ENCODE assay signal across 8 cellular contexts in the genomic region with DNA sequence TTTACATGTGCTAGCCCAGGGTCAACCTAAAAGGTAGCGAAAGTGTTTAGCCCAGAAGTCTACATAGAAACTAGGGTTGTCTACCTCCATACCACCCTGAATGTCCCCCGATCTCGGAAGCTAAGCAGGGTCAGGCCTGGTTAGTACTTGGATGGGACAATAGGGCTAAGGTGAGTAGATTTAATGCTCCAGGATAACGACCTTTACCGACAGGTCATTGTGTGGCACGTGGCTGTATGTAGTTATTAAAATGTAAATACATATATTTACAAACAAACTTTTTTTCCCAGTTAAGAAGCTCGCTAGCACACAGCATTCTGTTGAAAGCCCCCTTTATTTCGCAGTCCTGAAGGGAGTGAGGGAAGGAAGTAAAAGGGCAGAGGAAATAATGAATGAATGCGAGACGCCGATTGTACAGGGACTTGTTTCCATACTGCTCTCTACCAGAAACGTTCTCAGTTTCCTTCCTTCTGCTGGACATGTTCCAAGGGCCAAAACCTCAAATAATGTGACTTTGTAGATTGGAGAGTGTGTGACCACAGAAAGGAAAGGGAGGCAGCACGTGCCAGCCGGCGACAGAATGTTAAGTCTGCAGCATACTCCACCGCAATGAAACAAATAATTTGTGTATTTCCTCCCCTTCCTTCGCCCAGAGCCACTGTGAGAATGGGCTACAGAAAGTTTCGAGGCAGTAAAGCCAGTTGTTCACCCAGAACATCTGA. TPM values are rescaled to one million over a fixed set of nuclear protein-coding genes. Genes with fewer than 3 reads are reported as not detected.
DNase-seq lines count a peak whose midpoint lies in the region; ATAC-seq, FAIRE-seq and TF ChIP-seq lines count a peak whose summit lies in the region.

No MANE protein-coding gene starts in this region.

- no peak overlapping the region for H2BK15ac ChIP-seq in H1 (ENCODE audit: low read length)

- no peaks in the 10 kb centered on the region for H3K79me1 ChIP-seq in H1 (ENCODE audit: low read depth, low read length)

- no peak overlapping the region for H3K4ac ChIP-seq in H1 (replicated peaks; ENCODE audit: insufficient read length, low read depth, low read length)

- peak overlapping the region; percentile 80 for H2BK5ac ChIP-seq in H1 (ENCODE audit: low read depth, low read length)

- TF ChIP-seq CTCF in activated B cell treated with CpG ODN at 0.5 μM for 24 hours (IDR thresholded peaks at IDR 0.05) (no peak), H1 (IDR thresholded peaks at IDR 0.05; ENCODE audit: control extremely low read depth in 1 of 3, insufficient read depth in 1 of 3, low read depth in 1 of 3, low read length in 3 of 3) (no peak), thyroid gland (IDR thresholded peaks at IDR 0.05) (no peak)

- no peak overlapping the region for H2BK120ac ChIP-seq in H1 (replicated peaks; ENCODE audit: low read depth, low read length)

- H3K4me1 Mint-ChIP-seq in activated B cell treated with CpG ODN at 0.5 μM for 24 hours, result peaks cover 38% of the 10 kb centered on the region

- peak overlapping the region; percentile 85; the same call in 1 of the 2 replicates for H4K8ac ChIP-seq in H1 (ENCODE audit: extremely low read depth, insufficient read depth, low read length)

- TF ChIP-seq POLR2A in H1 (IDR thresholded peaks at IDR 0.05; ENCODE audit: control extremely low read depth in 1 of 2, low read depth in 2 of 2, low read length in 2 of 2) (no peak), thyroid gland (IDR thresholded peaks at IDR 0.05) (no peak)

- H3K36me3 Mint-ChIP-seq in activated B cell treated with CpG ODN at 0.5 μM for 24 hours (ENCODE audit: low read depth), result peaks cover 23% of the 10 kb centered on the region

- H3K14ac ChIP-seq in H1 (ENCODE audit: insufficient read length), result no peak overlapping the region

- H3K27me3 ChIP-seq in H1 (replicated peaks in 1 of 4; ENCODE audit: control insufficient read depth in 3 of 4, extremely low read depth in 1 of 4, insufficient read depth in 3 of 4, low read length in 3 of 4), result no peaks in the 10 kb centered on the region
- H3K27me3 ChIP-seq in thyroid gland, result no peaks in the 10 kb centered on the region

- no peak for FAIRE-seq in H1 (lab: Jason Lieb, UNC)

- H2AK5ac ChIP-seq in H1 (ENCODE audit: low read depth, low read length), result no peak overlapping the region

- H3K4me2 ChIP-seq in H1 (ENCODE audit: insufficient read depth in 1 of 2, low read depth in 2 of 2, low read length in 2 of 2), result peak overlapping the region; percentile 93 to 98

- DNase-seq in Daoy (ENCODE audit: low read depth) (peak; percentile 36), KG1 (lab: John Stamatoyannopoulos, UW) (peak; percentile 66), activated B cell treated with CpG ODN at 0.5 μM for 24 hours (peak; percentile 34), H1 (ENCODE audit: low read depth in 1 of 2, low spot score in 2 of 2) (peak in 1 of 2 experiments; percentile 55), mucosa of gallbladder (ENCODE audit: low spot score) (peak; percentile 11), thyroid gland (peak in 1 of 2 donors; percentile 20), retina (no peak)

- CTCF ChIA-PET in activated B cell treated with CpG ODN at 0.5 μM for 24 hours (lab: Charles Lee) (interaction anchor here (1.1 to 1.7 kb wide), 2 partner anchors 23 to 89 kb away, joined by 3 to 6 read pairs; no protein-coding TSS in a partner anchor), H1 (lab: Charles Lee; ENCODE audit: partially characterized antibody) (no interaction called here)

- TF ChIP-seq RAD21 in H1 (IDR thresholded peaks at IDR 0.05 in 1 of 2, conservative IDR thresholded peaks at IDR 0.05 in 1 of 2; ENCODE audit: low read depth in 2 of 2, low read length in 2 of 2), result no peak

- H3K4me3 ChIP-seq in H1 (ENCODE audit: extremely low read depth in 1 of 4, insufficient read depth in 2 of 4, low read depth in 3 of 4, low read length in 4 of 4), result peak overlapping the region; percentile 75 to 97 (median 92)
- H3K4me3 ChIP-seq in thyroid gland (replicated peaks in 1 of 3), result peak overlapping the region; percentile 10 to 68 (median 57)

- H3K4me3 Mint-ChIP-seq in activated B cell treated with CpG ODN at 0.5 μM for 24 hours, result peak overlapping the region; percentile 98

- POLR2A ChIA-PET in activated B cell treated with CpG ODN at 0.5 μM for 24 hours (lab: Charles Lee) (interaction anchor here (0.5 to 2.2 kb wide), 16 partner anchors 8 to 1303 kb away, joined by 3 to 13 read pairs (median 4); a partner anchor contains a TSS), H1 (lab: Charles Lee; ENCODE audit: partially characterized antibody) (interaction anchor here (0.6 to 1.1 kb wide), 7 partner anchors 15 to 530 kb away, joined by 3 to 6 read pairs (median 3); a partner anchor contains a TSS)

- peak overlapping the region; percentile 96 for H3K27ac Mint-ChIP-seq in activated B cell treated with CpG ODN at 0.5 μM for 24 hours

- WGBS in H1 (ENCODE audit: extremely low coverage in 1 of 2, insufficient coverage in 1 of 2, insufficient read length in 1 of 2, insufficient replicate concordance in 2 of 2, low coverage in 1 of 2, low lambda C conversion rate in 2 of 2, missing lambda C conversion rate in 1 of 2), 2 experiments, result 11% methylated on average over 15 of the region's 18 CpGs; no CpG with 5 or more reads in 1 of the 2 experiments
- 6 to 7% methylated on average over 17 to 18 of the region's 18 CpGs for WGBS in thyroid gland, 2 donors

- no peaks in the 10 kb centered on the region for H3K9me3 Mint-ChIP-seq in activated B cell treated with CpG ODN at 0.5 μM for 24 hours

- intact Hi-C loops in activated B cell treated with CpG ODN at 0.5 μM for 24 hours (cut with micrococcal nuclease) (loop anchor here (1.0 to 5.0 kb wide), 11 partner anchors 61 to 1303 kb away; a partner anchor contains a TSS), thyroid gland (cut with DNase I) (no loop called here)

- no peaks in the 10 kb centered on the region for H3K36me3 ChIP-seq in H1 (ENCODE audit: control insufficient read depth in 2 of 4, insufficient read depth in 4 of 4, low read length in 3 of 4)
- H3K36me3 ChIP-seq in thyroid gland, result no peaks in the 10 kb centered on the region

- TF ChIP-seq EP300 in H1 (IDR thresholded peaks at IDR 0.05; ENCODE audit: borderline replicate concordance in 1 of 2, low read depth in 2 of 2, low read length in 2 of 2), result no peak

- no peak overlapping the region for H2BK20ac ChIP-seq in H1 (ENCODE audit: low read length)

- no peak overlapping the region; the same call in 1 of the 2 replicates for H2BK12ac ChIP-seq in H1 (ENCODE audit: low read depth, low read length)

- peak overlapping the region; percentile 98 for H2AFZ ChIP-seq in H1 (ENCODE audit: low read length)

- ATAC-seq in GM21529 (IDR thresholded peaks at IDR 0.05; ENCODE audit: unreplicated experiment) (peak; percentile 9), activated B cell treated with CpG ODN at 0.5 μM for 24 hours (ENCODE audit: low read depth) (no peak)

- no peaks in the 10 kb centered on the region for H4K20me1 ChIP-seq in H1 (replicated peaks in 1 of 2; ENCODE audit: control insufficient read depth in 1 of 2, insufficient read depth in 2 of 2, low read length in 2 of 2)

- H3K4me1 ChIP-seq in H1 (replicated peaks in 1 of 4; ENCODE audit: control insufficient read depth in 3 of 4, insufficient read depth in 4 of 4, low read length in 3 of 4), result no peaks in the 10 kb centered on the region; a peak in 1 of 7 replicates
- peaks cover 12 to 18% of the 10 kb centered on the region in 2 donors for H3K4me1 ChIP-seq in thyroid gland

- no peak overlapping the region for H3K23ac ChIP-seq in H1 (ENCODE audit: insufficient read length)

- peaks cover 10% of the 10 kb centered on the region for H3K23me2 ChIP-seq in H1 (ENCODE audit: low read depth, low read length)

- H3K9me3 ChIP-seq in H1 (ENCODE audit: insufficient read depth in 2 of 2, low read depth in 1 of 2, low read length in 1 of 2) (no peaks in the 10 kb centered on the region), thyroid gland (no peaks in the 10 kb centered on the region)

- peak overlapping the region; percentile 27 for H4K5ac ChIP-seq in H1 (ENCODE audit: insufficient read length, low read depth, low read length)

- H3K27me3 Mint-ChIP-seq in activated B cell treated with CpG ODN at 0.5 μM for 24 hours, result no peaks in the 10 kb centered on the region

- H3K9ac ChIP-seq in H1 (replicated peaks in 1 of 4; ENCODE audit: extremely low read depth in 1 of 4, low read depth in 3 of 4, low read length in 3 of 4), result peak overlapping the region; percentile 68 to 93 (median 84)

- H3K79me2 ChIP-seq in H1 (ENCODE audit: control insufficient read depth in 1 of 2, insufficient read depth in 2 of 2, low read length in 2 of 2), result peaks cover 0 to 24% of the 10 kb centered on the region in 2 experiments; a peak in 3 of 4 replicates

- H3K27ac ChIP-seq in H1 (ENCODE audit: low read depth, low read length), result peak overlapping the region; percentile 56
- H3K27ac ChIP-seq in thyroid gland, result peak overlapping the region in 2 of 3 donors; percentile 37 to 46

- H3K18ac ChIP-seq in H1 (ENCODE audit: extremely low read depth, low read length), result no peak overlapping the region

- no peak overlapping the region for H3K56ac ChIP-seq in H1 (replicated peaks; ENCODE audit: insufficient read length, low read depth, low read length)

- H4K91ac ChIP-seq in H1 (replicated peaks; ENCODE audit: insufficient read length, low read length), result no peak overlapping the region

RNA-seq across cellular contexts. Expression of a gene that starts 0.6 kb away (rescaled TPM):
- total RNA-seq in Daoy (2014; rRNA removed; shearing (Covaris generic)), result 5.4 and 10.6 TPM in 2 replicates
- total RNA-seq in activated B cell treated with CpG ODN at 0.5 μM for 24 hours (22.4 and 30.2 TPM in 2 replicates), mucosa of gallbladder (2.5 TPM), thyroid gland (1 to 10 TPM; 3.6 to 9.4 (median 5.4) TPM)
- total RNA-seq in H1 (2021; fragmentation: NEBNext Ultra II Directional; extraction: Animal tissue kit (Norgen Biotek cat#: 25700)), result 11.3 and 11.8 TPM in 2 replicates
- polyA plus RNA-seq in H1 (2011; rRNA removed), result 3.5 and 4.3 TPM in 2 replicates
- 6.7 TPM for polyA plus RNA-seq in H1 (2011; cell fraction: cytosol; rRNA removed)
- polyA plus RNA-seq in H1 (2011; cell fraction: nucleus; rRNA removed), result 3.0 TPM
- 6.4 to 9.2 TPM (median 7.5 TPM) in 4 replicates for polyA plus RNA-seq in H1 (2012, experiment 1 of 2)
- polyA plus RNA-seq in H1 (2012, experiment 2 of 2), result 0.85 TPM
- polyA plus RNA-seq in H1 (2013, experiment 1 of 2), result 6.9 TPM
- polyA plus RNA-seq in H1 (2013, experiment 2 of 2), result 7.4 TPM
- 7.1 and 7.3 TPM in 2 replicates for polyA minus RNA-seq in H1 (2011; rRNA and poly(A)+ RNA removed)
- 9.8 TPM for polyA minus RNA-seq in H1 (2011; cell fraction: cytosol; rRNA and poly(A)+ RNA removed)
- polyA minus RNA-seq in H1 (2011; cell fraction: nucleus; rRNA and poly(A)+ RNA removed), result 17.3 TPM

RNA-seq across cellular contexts. Expression of a gene that starts 0.7 kb away (rescaled TPM):
- total RNA-seq in Daoy (2014; rRNA removed; shearing (Covaris generic)), result 25.2 and 26.7 TPM in 2 replicates
- total RNA-seq in activated B cell treated with CpG ODN at 0.5 μM for 24 hours (21.7 and 26.5 TPM in 2 replicates), mucosa of gallbladder (14.7 TPM), thyroid gland (10 to 100 TPM; 22.6 to 27.3 (median 25.0) TPM)
- total RNA-seq in H1 (2021; fragmentation: NEBNext Ultra II Directional; extraction: Animal tissue kit (Norgen Biotek cat#: 25700)), result 14.4 and 16.8 TPM in 2 replicates
- 5.2 and 8.0 TPM in 2 replicates for polyA plus RNA-seq in H1 (2011; rRNA removed)
- polyA plus RNA-seq in H1 (2011; cell fraction: cytosol; rRNA removed), result 9.7 TPM
- polyA plus RNA-seq in H1 (2011; cell fraction: nucleus; rRNA removed), result 6.2 TPM
- polyA plus RNA-seq in H1 (2012, experiment 1 of 2), result 10.6 to 20.2 TPM (median 12.7 TPM) in 4 replicates
- 1.5 TPM for polyA plus RNA-seq in H1 (2012, experiment 2 of 2)
- polyA plus RNA-seq in H1 (2013, experiment 1 of 2), result 17.7 TPM
- polyA plus RNA-seq in H1 (2013, experiment 2 of 2), result 17.5 TPM
- 8.5 and 11.6 TPM in 2 replicates for polyA minus RNA-seq in H1 (2011; rRNA and poly(A)+ RNA removed)
- polyA minus RNA-seq in H1 (2011; cell fraction: cytosol; rRNA and poly(A)+ RNA removed), result 13.1 TPM
- 22.0 TPM for polyA minus RNA-seq in H1 (2011; cell fraction: nucleus; rRNA and poly(A)+ RNA removed)
